In genomic region chr16:82031116-82032084, GRCh38 we compare ENCODE assay signal across 8 cellular contexts. TPM values are rescaled to one million over a fixed set of nuclear protein-coding genes. Genes with fewer than 3 reads are reported as not detected.
A peak's percentile ranks its signal among the peaks of the same experiment; 100 is the strongest.
DNase-seq lines count a peak whose midpoint lies in the region; ATAC-seq, FAIRE-seq and TF ChIP-seq lines count a peak whose summit lies in the region.

No MANE protein-coding gene starts in this region.

- no peak overlapping the region for H3K4ac ChIP-seq in H1 (replicated peaks; ENCODE audit: insufficient read length, low read depth, low read length)

- H3K4me3 ChIP-seq in GM12865 (ENCODE audit: low read depth, low read length) (no peak overlapping the region), H1 (ENCODE audit: extremely low read depth in 1 of 4, insufficient read depth in 2 of 4, low read depth in 3 of 4, low read length in 4 of 4) (no peak overlapping the region)

- H3K27ac Mint-ChIP-seq in progenitor cell of endocrine pancreas: no peak overlapping the region

- no peak overlapping the region for H3K14ac ChIP-seq in H1 (ENCODE audit: insufficient read length)

- no peak overlapping the region for H3K56ac ChIP-seq in H1 (replicated peaks; ENCODE audit: insufficient read length, low read depth, low read length)

- TF ChIP-seq POLR2A in H1 (IDR thresholded peaks at IDR 0.05; ENCODE audit: control extremely low read depth in 1 of 2, low read depth in 2 of 2, low read length in 2 of 2): no peak

- peaks cover 0 to 2% of the 10 kb centered on the region in 2 experiments for H4K20me1 ChIP-seq in H1 (replicated peaks in 1 of 2; ENCODE audit: control insufficient read depth in 1 of 2, insufficient read depth in 2 of 2, low read length in 2 of 2)

- no peak overlapping the region for H4K5ac ChIP-seq in H1 (ENCODE audit: insufficient read length, low read depth, low read length)

- H3K23me2 ChIP-seq in H1 (ENCODE audit: low read depth, low read length): no peaks in the 10 kb centered on the region; the same call in 1 of the 2 replicates

- H2BK20ac ChIP-seq in H1 (ENCODE audit: low read length): no peak overlapping the region

- POLR2A ChIA-PET in H1 (lab: Charles Lee; ENCODE audit: partially characterized antibody): no interaction called here

- peaks cover 3% of the 10 kb centered on the region for H3K27me3 Mint-ChIP-seq in progenitor cell of endocrine pancreas

- TF ChIP-seq CTCF in GM12865 (IDR thresholded peaks at IDR 0.05; ENCODE audit: insufficient read depth, low read depth, low read length, missing control alignments) (peak; percentile 26), H1 (IDR thresholded peaks at IDR 0.05; ENCODE audit: control extremely low read depth in 1 of 3, insufficient read depth in 1 of 3, low read depth in 1 of 3, low read length in 3 of 3) (peak in 2 of 3 experiments; percentile 69 to 71; a peak in 3 of 4 replicates), progenitor cell of endocrine pancreas (IDR thresholded peaks at IDR 0.05; ENCODE audit: unreplicated experiment) (peak; percentile 47)

- peak; percentile 86 to 92 for TF ChIP-seq RAD21 in H1 (IDR thresholded peaks at IDR 0.05 in 1 of 2, conservative IDR thresholded peaks at IDR 0.05 in 1 of 2; ENCODE audit: low read depth in 2 of 2, low read length in 2 of 2)

- no peaks in the 10 kb centered on the region for H3K9me3 Mint-ChIP-seq in progenitor cell of endocrine pancreas (ENCODE audit: low read depth)

- peaks cover 11% of the 10 kb centered on the region for H3K4me1 Mint-ChIP-seq in progenitor cell of endocrine pancreas (ENCODE audit: low read depth)

- H3K18ac ChIP-seq in H1 (ENCODE audit: extremely low read depth, low read length): no peak overlapping the region

- H2AK5ac ChIP-seq in H1 (ENCODE audit: low read depth, low read length): no peak overlapping the region

- H3K27ac ChIP-seq in H1 (ENCODE audit: low read depth, low read length): no peak overlapping the region

- H2AFZ ChIP-seq in H1 (ENCODE audit: low read length): no peak overlapping the region

- no peaks in the 10 kb centered on the region; a peak in 1 of 7 replicates for H3K4me1 ChIP-seq in H1 (replicated peaks in 1 of 4; ENCODE audit: control insufficient read depth in 3 of 4, insufficient read depth in 4 of 4, low read length in 3 of 4)

- no peaks in the 10 kb centered on the region for H3K9me3 ChIP-seq in H1 (ENCODE audit: insufficient read depth in 2 of 2, low read depth in 1 of 2, low read length in 1 of 2)

- H3K79me2 ChIP-seq in H1 (ENCODE audit: control insufficient read depth in 1 of 2, insufficient read depth in 2 of 2, low read length in 2 of 2): no peaks in the 10 kb centered on the region

- TF ChIP-seq EP300 in H1 (IDR thresholded peaks at IDR 0.05; ENCODE audit: borderline replicate concordance in 1 of 2, low read depth in 2 of 2, low read length in 2 of 2): no peak

- no peak overlapping the region for H3K4me3 Mint-ChIP-seq in progenitor cell of endocrine pancreas (ENCODE audit: low read depth)

- no peak overlapping the region for H2BK15ac ChIP-seq in H1 (ENCODE audit: low read length)

- H3K36me3 Mint-ChIP-seq in progenitor cell of endocrine pancreas (ENCODE audit: insufficient read depth): no peaks in the 10 kb centered on the region

- no peak overlapping the region for H3K9ac ChIP-seq in H1 (replicated peaks in 1 of 4; ENCODE audit: extremely low read depth in 1 of 4, low read depth in 3 of 4, low read length in 3 of 4)

- no peak overlapping the region for H2BK5ac ChIP-seq in H1 (ENCODE audit: low read depth, low read length)

- DNase-seq in 8988T (peak; percentile 57), GM12865 (ENCODE audit: low read depth) (peak; percentile 17), NCI-H69 (lab: John Stamatoyannopoulos, UW) (peak; percentile 58), H1 (ENCODE audit: low read depth in 1 of 2, low spot score in 2 of 2) (no peak), progenitor cell of endocrine pancreas (ENCODE audit: low spot score, unreplicated experiment) (no peak), NCI-H187 treated with DMSO at 0.1 percent for 48 hours (lab: John Stamatoyannopoulos, UW) (no peak)
- no peak for DNase-seq in stimulated activated CD4-positive, alpha-beta T cell treated with anti-CD3 and anti-CD28 coated beads, Interleukin-2, amount 100 ng/mL, for 24 hours

- 76% methylated on average over 13 of the region's 13 CpGs; no CpG with 5 or more reads in 1 of the 2 experiments for WGBS in H1 (ENCODE audit: extremely low coverage in 1 of 2, insufficient coverage in 1 of 2, insufficient read length in 1 of 2, insufficient replicate concordance in 2 of 2, low coverage in 1 of 2, low lambda C conversion rate in 2 of 2, missing lambda C conversion rate in 1 of 2), 2 experiments

- no peak overlapping the region for H4K91ac ChIP-seq in H1 (replicated peaks; ENCODE audit: insufficient read length, low read length)

- no peak for ATAC-seq in HG02798 (IDR thresholded peaks at IDR 0.05; ENCODE audit: poor library complexity, unreplicated experiment)

- peak; percentile 52 for FAIRE-seq in H1 (lab: Jason Lieb, UNC)

- H3K23ac ChIP-seq in H1 (ENCODE audit: insufficient read length): no peak overlapping the region

- no peaks in the 10 kb centered on the region for H3K36me3 ChIP-seq in H1 (ENCODE audit: control insufficient read depth in 2 of 4, insufficient read depth in 4 of 4, low read length in 3 of 4)

- no peak overlapping the region for H3K4me2 ChIP-seq in H1 (ENCODE audit: insufficient read depth in 1 of 2, low read depth in 2 of 2, low read length in 2 of 2)

- H3K27me3 ChIP-seq in H1 (replicated peaks in 1 of 4; ENCODE audit: control insufficient read depth in 3 of 4, extremely low read depth in 1 of 4, insufficient read depth in 3 of 4, low read length in 3 of 4): no peaks in the 10 kb centered on the region

- H4K8ac ChIP-seq in H1 (ENCODE audit: extremely low read depth, insufficient read depth, low read length): no peak overlapping the region

- H3K79me1 ChIP-seq in H1 (ENCODE audit: low read depth, low read length): no peaks in the 10 kb centered on the region

- no peak overlapping the region for H2BK120ac ChIP-seq in H1 (replicated peaks; ENCODE audit: low read depth, low read length)

- CTCF ChIA-PET in H1 (lab: Charles Lee; ENCODE audit: partially characterized antibody): interaction anchor here (0.6 to 5.5 kb wide), 31 partner anchors 9 to 513 kb away, joined by 3 to 43 read pairs (median 4); no protein-coding TSS in a partner anchor

- H2BK12ac ChIP-seq in H1 (ENCODE audit: low read depth, low read length): peak overlapping the region; percentile 30; the same call in 1 of the 2 replicates

TF ChIP-seq in H1, 55 proteins besides CTCF, POLR2A, EP300 and RAD21 (continues in another document):
- TF ChIP-seq EZH2 (IDR thresholded peaks at IDR 0.05; ENCODE audit: low read depth, low read length, severe bottlenecking) (no peak), TCF12 (IDR thresholded peaks at IDR 0.05; ENCODE audit: low read depth, low read length) (no peak), FOSL1 (IDR thresholded peaks at IDR 0.05; ENCODE audit: insufficient read depth, low read depth, low read length) (no peak), HDAC2 (IDR thresholded peaks at IDR 0.05; ENCODE audit: borderline replicate concordance in 1 of 2, low read depth in 2 of 2, low read length in 2 of 2) (no peak), ATF3 (IDR thresholded peaks at IDR 0.05; ENCODE audit: insufficient read depth, low read depth, low read length) (no peak), BACH1 (IDR thresholded peaks at IDR 0.05; ENCODE audit: low read length) (no peak), SIN3A (conservative IDR thresholded peaks at IDR 0.05 in 1 of 2, IDR thresholded peaks at IDR 0.05 in 1 of 2; ENCODE audit: low read depth in 1 of 2, low read length in 2 of 2) (no peak), GABPA (IDR thresholded peaks at IDR 0.05; ENCODE audit: borderline replicate concordance, insufficient read depth, low read length) (no peak), USF2 (IDR thresholded peaks at IDR 0.05; ENCODE audit: low read length) (no peak), SIRT6 (IDR thresholded peaks at IDR 0.05; ENCODE audit: low read length) (no peak), MAFK (IDR thresholded peaks at IDR 0.05; ENCODE audit: low read depth, low read length) (no peak), SUZ12 (IDR thresholded peaks at IDR 0.05; ENCODE audit: low read length) (no peak)

RNA-seq across cellular contexts. Expression of gene HSD17B2, which starts 3.7 kb away (rescaled TPM):
- not detected in 2 replicates for total RNA-seq in H1 (2021; fragmentation: NEBNext Ultra II Directional; extraction: Animal tissue kit (Norgen Biotek cat#: 25700))
- polyA plus RNA-seq in H1 (2011; rRNA removed): not detected in 2 replicates
- polyA plus RNA-seq in H1 (2011; cell fraction: cytosol; rRNA removed): not detected
- not detected for polyA plus RNA-seq in H1 (2011; cell fraction: nucleus; rRNA removed)
- 0.17 TPM in 1 of 4 replicates, not detected in the others for polyA plus RNA-seq in H1 (2012, experiment 1 of 2)
- not detected for polyA plus RNA-seq in H1 (2012, experiment 2 of 2)
- polyA plus RNA-seq in H1 (2013, experiment 1 of 2): not detected
- polyA plus RNA-seq in H1 (2013, experiment 2 of 2): not detected
- not detected in 2 replicates for polyA minus RNA-seq in H1 (2011; rRNA and poly(A)+ RNA removed)
- not detected for polyA minus RNA-seq in H1 (2011; cell fraction: cytosol; rRNA and poly(A)+ RNA removed)
- not detected for polyA minus RNA-seq in H1 (2011; cell fraction: nucleus; rRNA and poly(A)+ RNA removed)
- total RNA-seq in progenitor cell of endocrine pancreas: 1.2 and 1.4 TPM in 2 replicates

RNA-seq across cellular contexts. Expression of gene SDR42E1, which starts 20.1 kb away (rescaled TPM):
- not detected in 2 replicates for total RNA-seq in H1 (2021; fragmentation: NEBNext Ultra II Directional; extraction: Animal tissue kit (Norgen Biotek cat#: 25700))
- 0.02 and 0.03 TPM in 2 replicates for polyA plus RNA-seq in H1 (2011; rRNA removed)
- 0.03 TPM for polyA plus RNA-seq in H1 (2011; cell fraction: cytosol; rRNA removed)
- polyA plus RNA-seq in H1 (2011; cell fraction: nucleus; rRNA removed): 0.01 TPM
- polyA plus RNA-seq in H1 (2012, experiment 1 of 2): 0.01 TPM in 1 of 4 replicates, not detected in the others
- polyA plus RNA-seq in H1 (2012, experiment 2 of 2): not detected
- polyA plus RNA-seq in H1 (2013, experiment 1 of 2): 0.34 TPM
- 0.46 TPM for polyA plus RNA-seq in H1 (2013, experiment 2 of 2)
- 0.02 and 0.03 TPM in 2 replicates for polyA minus RNA-seq in H1 (2011; rRNA and poly(A)+ RNA removed)
- polyA minus RNA-seq in H1 (2011; cell fraction: cytosol; rRNA and poly(A)+ RNA removed): not detected
- polyA minus RNA-seq in H1 (2011; cell fraction: nucleus; rRNA and poly(A)+ RNA removed): 0.10 TPM
- total RNA-seq in progenitor cell of endocrine pancreas: 0.02 and 0.04 TPM in 2 replicates

Comparison
In these comparisons a context has a peak if more than half of its experiments do, and no peak if none do; other contexts are left out.
1. DNase-seq: peak in 8988T (single experiment), GM12865 (single experiment) and NCI-H69 (single experiment); none in H1 (0 of 2), progenitor cell of endocrine pancreas (single experiment), NCI-H187 treated with DMSO at 0.1 percent for 48 hours (single experiment) and stimulated activated CD4-positive, alpha-beta T cell treated with anti-CD3 and anti-CD28 coated beads, Interleukin-2, amount 100 ng/mL, for 24 hours (0 of 2).
2. Peak in every context shown above with its lines, with median percentiles within 50 percentile points of each other: CTCF ChIP-seq.